Comparison of ENCODE assay signal across 8 cellular contexts in the genomic region with DNA sequence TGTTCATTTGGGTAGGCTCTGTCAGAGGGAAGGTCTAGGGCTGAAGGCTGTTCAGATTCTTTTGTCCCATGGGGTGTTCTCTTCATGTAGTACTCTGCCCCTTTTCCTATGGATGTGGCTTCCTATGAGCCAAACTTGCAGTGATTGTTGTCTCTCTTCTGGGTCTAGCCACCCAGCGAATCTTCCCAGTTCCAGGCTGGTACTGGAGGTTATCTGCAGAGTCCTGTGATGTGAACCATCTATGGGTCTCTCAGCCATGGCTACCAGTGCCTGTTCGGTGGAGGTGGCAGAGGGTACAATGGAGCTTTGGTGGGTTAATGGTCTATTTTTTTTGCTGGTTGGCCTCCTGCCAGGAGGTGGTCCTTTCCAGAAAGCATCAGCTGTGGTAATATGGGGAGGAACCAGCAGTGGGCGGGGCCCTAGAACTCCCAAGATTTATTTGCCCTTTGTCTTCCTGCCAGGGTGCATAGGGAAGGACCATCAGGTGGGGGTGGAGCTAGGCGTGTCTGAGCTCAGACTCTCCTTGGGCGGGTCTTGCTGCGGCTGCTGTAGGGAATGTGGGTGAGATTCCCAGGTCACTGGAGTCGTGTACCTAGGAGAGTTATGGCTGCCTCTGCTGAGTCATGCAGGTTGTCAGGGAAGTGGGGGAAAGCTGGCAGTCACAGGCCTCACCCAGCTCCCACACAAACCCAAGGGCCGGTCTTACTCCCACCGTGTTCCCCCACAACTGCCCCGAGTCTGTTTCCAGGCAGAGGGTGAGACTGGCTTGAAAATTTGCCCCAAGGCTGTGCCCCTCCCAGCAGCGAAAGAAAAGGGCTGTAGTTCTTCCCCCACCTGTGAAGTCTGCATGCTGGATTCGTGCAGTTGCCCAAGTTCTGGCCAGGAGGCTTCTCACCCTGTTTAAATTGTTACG. TPM values are rescaled to one million over a fixed set of nuclear protein-coding genes. Genes with fewer than 3 reads are reported as not detected.
A peak's percentile ranks its signal among the peaks of the same experiment; 100 is the strongest.
DNase-seq lines count a peak whose midpoint lies in the region; ATAC-seq and TF ChIP-seq lines count a peak whose summit lies in the region.

No MANE protein-coding gene starts in this region.

- H3K4me1 ChIP-seq in Peyer's patch = peaks cover 0 to 20% (median 2%) of the 10 kb centered on the region in 4 donors
- peaks cover 10% of the 10 kb centered on the region for H3K4me1 ChIP-seq in upper lobe of right lung

- peaks cover 30% of the 10 kb centered on the region for H3K4me1 Mint-ChIP-seq in activated naive CD4-positive, alpha-beta T cell treated with anti-CD3 and anti-CD28 coated beads, Interleukin-2, amount 10 ng/mL, durations not matched to agents 7 days and 5 days

- peak; percentile 85 for ATAC-seq in upper lobe of right lung
- ATAC-seq in HG03469 (IDR thresholded peaks at IDR 0.05; ENCODE audit: unreplicated experiment) = no peak

- H3K4me3 ChIP-seq in Peyer's patch = peak overlapping the region in 1 of 4 donors; percentile 17
- H3K4me3 ChIP-seq in upper lobe of right lung = no peak overlapping the region

- DNase-seq in activated naive CD4-positive, alpha-beta T cell treated with anti-CD3 and anti-CD28 coated beads, Interleukin-2, amount 10 ng/mL, durations not matched to agents 7 days and 5 days = peak; percentile 5
- DNase-seq in activated naive CD4-positive, alpha-beta T cell (lab: John Stamatoyannopoulos, UW) = no peak
- peak in 2 of 3 donors; percentile 91 to 92 for DNase-seq in Peyer's patch
- peak; percentile 87 for DNase-seq in islet precursor cell
- DNase-seq in upper lobe of right lung = peak; percentile 85
- no peak for DNase-seq in KG1 (lab: John Stamatoyannopoulos, UW)
- DNase-seq in 8988T = no peak

- no peaks in the 10 kb centered on the region for H3K27me3 ChIP-seq in Peyer's patch
- no peaks in the 10 kb centered on the region for H3K27me3 ChIP-seq in upper lobe of right lung

- no peak for TF ChIP-seq CTCF in Peyer's patch (IDR thresholded peaks at IDR 0.05)
- no peak for TF ChIP-seq CTCF in upper lobe of right lung (IDR thresholded peaks at IDR 0.05)

- H3K36me3 Mint-ChIP-seq in activated naive CD4-positive, alpha-beta T cell treated with anti-CD3 and anti-CD28 coated beads, Interleukin-2, amount 10 ng/mL, durations not matched to agents 7 days and 5 days = peaks cover 56% of the 10 kb centered on the region

- no peaks in the 10 kb centered on the region for H3K27me3 Mint-ChIP-seq in activated naive CD4-positive, alpha-beta T cell treated with anti-CD3 and anti-CD28 coated beads, Interleukin-2, amount 10 ng/mL, durations not matched to agents 7 days and 5 days

- peak in 1 of 2 donors; percentile 70 for TF ChIP-seq POLR2A in Peyer's patch (IDR thresholded peaks at IDR 0.05)

- intact Hi-C loops in upper lobe of right lung (cut with DNase I) = no loop called here

- H3K27ac Mint-ChIP-seq in activated naive CD4-positive, alpha-beta T cell treated with anti-CD3 and anti-CD28 coated beads, Interleukin-2, amount 10 ng/mL, durations not matched to agents 7 days and 5 days = peak overlapping the region; percentile 68

- no peak overlapping the region for H3K4me3 Mint-ChIP-seq in activated naive CD4-positive, alpha-beta T cell treated with anti-CD3 and anti-CD28 coated beads, Interleukin-2, amount 10 ng/mL, durations not matched to agents 7 days and 5 days

- peaks cover 0 to 29% (median 0%) of the 10 kb centered on the region in 3 donors for H3K36me3 ChIP-seq in Peyer's patch
- H3K36me3 ChIP-seq in upper lobe of right lung = peaks cover 23% of the 10 kb centered on the region

- H3K9me3 Mint-ChIP-seq in activated naive CD4-positive, alpha-beta T cell treated with anti-CD3 and anti-CD28 coated beads, Interleukin-2, amount 10 ng/mL, durations not matched to agents 7 days and 5 days = peaks cover 8% of the 10 kb centered on the region

- CTCF ChIA-PET in activated naive CD4-positive, alpha-beta T cell treated with anti-CD3 and anti-CD28 coated beads, Interleukin-2, amount 10 ng/mL, durations not matched to agents 7 days and 5 days (lab: Charles Lee) = interaction anchor here (0.9 kb wide), 1 partner anchor 9 kb away, joined by 3 read pairs; no protein-coding TSS in a partner anchor

- H3K27ac ChIP-seq in Peyer's patch (peak overlapping the region in 3 of 4 donors; percentile 55 to 92 (median 82)), upper lobe of right lung (peak overlapping the region; percentile 70)

- H3K9me3 ChIP-seq in Peyer's patch = no peaks in the 10 kb centered on the region
- no peaks in the 10 kb centered on the region for H3K9me3 ChIP-seq in upper lobe of right lung

RNA-seq across cellular contexts. Expression of a gene that starts 17.5 kb away (rescaled TPM):
- 10 to 100 TPM; 10.2 to 23.1 (median 17.1) TPM for total RNA-seq in Peyer's patch
- total RNA-seq in upper lobe of right lung = 13.3 TPM

RNA-seq across cellular contexts. Expression of a gene that starts 17.8 kb away (rescaled TPM):
- total RNA-seq in Peyer's patch = 10 to 100 TPM; 26.0 to 71.0 (median 35.6) TPM
- total RNA-seq in upper lobe of right lung = 20.3 TPM

RNA-seq across cellular contexts. Expression of a gene that starts 20.9 kb away (rescaled TPM):
- total RNA-seq in Peyer's patch (10 to 100 TPM; 29.7 to 78.4 (median 39.1) TPM), upper lobe of right lung (89.9 TPM)

Comparison
In these comparisons a context has a peak if more than half of its experiments do, and no peak if none do; other contexts are left out.
1. DNase-seq: peak in activated naive CD4-positive, alpha-beta T cell treated with anti-CD3 and anti-CD28 coated beads, Interleukin-2, amount 10 ng/mL, durations not matched to agents 7 days and 5 days (single experiment), Peyer's patch (2 of 3), islet precursor cell (single experiment) and upper lobe of right lung (single experiment); none in activated naive CD4-positive, alpha-beta T cell (0 of 4), KG1 (single experiment) and 8988T (single experiment).